In the genomic region with DNA sequence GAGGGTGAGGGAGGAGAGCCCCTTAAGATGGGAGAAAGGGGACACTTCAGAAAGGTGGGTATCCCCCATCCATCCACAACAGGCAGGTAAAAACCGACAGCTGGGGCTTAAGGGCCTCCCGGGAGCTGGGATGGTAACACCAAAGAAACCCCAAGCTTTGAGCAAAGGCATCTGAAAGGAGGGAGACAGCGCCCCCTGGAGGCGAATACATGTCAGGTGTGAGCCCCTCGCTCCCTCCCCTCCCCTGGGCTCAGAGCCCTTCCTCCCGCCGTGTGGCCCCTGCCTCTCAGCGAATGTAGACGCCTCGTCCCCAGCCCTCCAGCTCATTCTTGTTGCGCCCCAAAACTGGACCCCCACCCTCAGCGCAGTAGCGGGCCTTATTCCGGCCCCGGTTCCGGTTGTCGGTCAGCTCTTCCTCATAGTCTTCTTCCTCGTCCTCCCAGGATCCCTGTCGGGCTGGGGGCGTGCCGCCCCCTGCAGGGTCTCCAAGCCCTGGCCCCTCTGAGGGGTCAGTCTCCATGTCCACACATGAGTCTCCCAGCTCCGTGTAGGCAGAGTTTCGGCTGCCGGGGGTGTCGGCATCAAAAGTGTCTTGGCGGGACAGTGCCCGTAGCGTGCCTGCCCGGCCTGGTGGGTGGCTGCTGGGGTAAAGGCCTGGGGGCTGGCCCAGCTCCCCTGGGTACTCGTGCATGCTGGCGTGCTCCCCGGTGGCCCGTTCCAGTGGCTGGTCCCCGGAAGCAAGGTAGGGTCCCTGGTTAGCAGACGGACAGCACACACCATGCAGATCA, we compare ENCODE assay signal across 9 cellular contexts. TPM values are rescaled to one million over a fixed set of nuclear protein-coding genes. Genes with fewer than 3 reads are reported as not detected.
DNase-seq lines count a peak whose midpoint lies in the region; ATAC-seq, FAIRE-seq and TF ChIP-seq lines count a peak whose summit lies in the region.
"Had no signal": no experiment of that assay in that cellular context is flagged by ENCODE, and none has a peak within 500 bp of the region (broad histone marks: within the 10 kb centered on the region; RNA-seq: fewer than 3 reads in every experiment).

No MANE protein-coding gene starts in this region.

- H3K27ac ChIP-seq in Karpas-422 (ENCODE audit: low read length) (peak overlapping the region; percentile 80), SK-N-MC (no peak overlapping the region), cardiac muscle cell (no peak overlapping the region)

- no peaks in the 10 kb centered on the region for H3K27me3 ChIP-seq in Karpas-422 (ENCODE audit: low read length)
- H3K27me3 ChIP-seq in cardiac muscle cell = no peaks in the 10 kb centered on the region

- TF ChIP-seq CTCF in D721Med (IDR thresholded peaks at IDR 0.05; ENCODE audit: insufficient read depth, missing control alignments) (peak; percentile 93), cardiac muscle cell (IDR thresholded peaks at IDR 0.05; ENCODE audit: low read depth, low read length) (peak; percentile 81), retinal pigment epithelial cell (conservative IDR thresholded peaks at IDR 0.05; ENCODE audit: low read depth, low read length) (peak; percentile 87)

- no peak overlapping the region for H3K4me3 ChIP-seq in Karpas-422 (ENCODE audit: low read length)
- no peak overlapping the region for H3K4me3 ChIP-seq in SK-N-MC
- no peak overlapping the region for H3K4me3 ChIP-seq in cardiac muscle cell
- H3K4me3 ChIP-seq in retinal pigment epithelial cell (ENCODE audit: low read length) = no peak overlapping the region

- no peak overlapping the region for H3K27ac Mint-ChIP-seq in activated naive CD4-positive, alpha-beta T cell treated with anti-CD3 and anti-CD28 coated beads, Interleukin-2, amount 50 U/mL, for 72 hours

- DNase-seq in D721Med (ENCODE audit: insufficient read length, low spot score) (peak; percentile 96), Karpas-422 (peak; percentile 93), SK-N-MC (ENCODE audit: low read depth, low spot score) (peak; percentile 48), cardiac muscle cell (ENCODE audit: low read depth in 1 of 2, low spot score in 1 of 2) (peak; percentile 79 to 90), retinal pigment epithelial cell (ENCODE audit: low read depth) (no peak)
- DNase-seq in activated naive CD4-positive, alpha-beta T cell treated with anti-CD3 and anti-CD28 coated beads, Interleukin-2, amount 50 U/mL, for 72 hours (ENCODE audit: low spot score in 2 of 2) = peak in 1 of 2 donors; percentile 77

- H3K9me2 ChIP-seq in Karpas-422 (replicated peaks; ENCODE audit: insufficient read depth, low read length) = no peaks in the 10 kb centered on the region

- peak overlapping the region; percentile 32 for H3K9ac ChIP-seq in Karpas-422 (ENCODE audit: low read length)
- no peak overlapping the region for H3K9ac ChIP-seq in SK-N-MC (ENCODE audit: insufficient read length)

- peak; percentile 83 to 85 for ATAC-seq in activated naive CD4-positive, alpha-beta T cell treated with anti-CD3 and anti-CD28 coated beads, Interleukin-2, amount 50 U/mL, for 72 hours
- no peak for ATAC-seq in GM18520 (IDR thresholded peaks at IDR 0.05; ENCODE audit: unreplicated experiment)
- ATAC-seq in GM18502 (IDR thresholded peaks at IDR 0.05; ENCODE audit: poor library complexity, unreplicated experiment) = no peak

- H3K4me1 ChIP-seq in Karpas-422 (ENCODE audit: low read length) (peaks cover 46% of the 10 kb centered on the region), cardiac muscle cell (ENCODE audit: low read depth) (no peaks in the 10 kb centered on the region)

- H3K9me3 ChIP-seq in Karpas-422 (ENCODE audit: low read length) = no peaks in the 10 kb centered on the region
- no peaks in the 10 kb centered on the region for H3K9me3 ChIP-seq in SK-N-MC (ENCODE audit: low read depth, low read length)
- H3K9me3 ChIP-seq in cardiac muscle cell (ENCODE audit: low read depth) = no peaks in the 10 kb centered on the region

- H4K20me1 ChIP-seq in Karpas-422 (ENCODE audit: insufficient read depth, low read depth, low read length) = peaks cover 9% of the 10 kb centered on the region; the same call in 1 of the 2 replicates

- H3K36me3 ChIP-seq in Karpas-422 (ENCODE audit: insufficient read depth, low read length) = peaks cover 10% of the 10 kb centered on the region; the same call in 1 of the 2 replicates
- H3K36me3 ChIP-seq in SK-N-MC (ENCODE audit: insufficient read depth, low read length) = peaks cover 5% of the 10 kb centered on the region; the same call in 1 of the 2 replicates
- H3K36me3 ChIP-seq in cardiac muscle cell = no peaks in the 10 kb centered on the region

- peak overlapping the region; percentile 50 for H3K4me2 ChIP-seq in Karpas-422 (ENCODE audit: low read depth, low read length, poor library complexity, severe bottlenecking)

- no peaks in the 10 kb centered on the region for H3K9me3 Mint-ChIP-seq in activated naive CD4-positive, alpha-beta T cell treated with anti-CD3 and anti-CD28 coated beads, Interleukin-2, amount 50 U/mL, for 72 hours

- no peaks in the 10 kb centered on the region for H3K79me2 ChIP-seq in Karpas-422 (ENCODE audit: low read length)

- no peaks in the 10 kb centered on the region for H3K36me3 Mint-ChIP-seq in activated naive CD4-positive, alpha-beta T cell treated with anti-CD3 and anti-CD28 coated beads, Interleukin-2, amount 50 U/mL, for 72 hours

- H2AFZ ChIP-seq in Karpas-422 (ENCODE audit: low read length) = no peak overlapping the region

- FAIRE-seq in D721Med (lab: Jason Lieb, UNC) = no peak

RNA-seq across cellular contexts. Expression of gene ARL5C, which starts 9.1 kb away (rescaled TPM):
- total RNA-seq in Karpas-422 (2014; rRNA removed; shearing (Covaris generic); ENCODE audit: low replicate concordance) = not detected in 2 replicates
- under 1 TPM in 1 of 2 donors, not detected in 1; 0.25 TPM for total RNA-seq in activated naive CD4-positive, alpha-beta T cell treated with anti-CD3 and anti-CD28 coated beads, Interleukin-2, amount 50 U/mL, for 72 hours
- 0.12 TPM in 1 of 2 replicates, not detected in the other for total RNA-seq in cardiac muscle cell
- not detected in 2 replicates for polyA plus RNA-seq in cardiac muscle cell
- total RNA-seq: T-helper 2 cell treated with Interferon-gamma antibody and Interleukin-4, amounts not matched to agents 100 ng/mL and 5 ng/mL, for 36 hours had no signal

RNA-seq across cellular contexts. Expression of gene CACNB1, which starts 22.4 kb away (rescaled TPM):
- 9.1 and 13.6 TPM in 2 replicates for total RNA-seq in Karpas-422 (2014; rRNA removed; shearing (Covaris generic); ENCODE audit: low replicate concordance)
- 10 to 100 TPM; 15.0 to 26.6 TPM for total RNA-seq in activated naive CD4-positive, alpha-beta T cell treated with anti-CD3 and anti-CD28 coated beads, Interleukin-2, amount 50 U/mL, for 72 hours
- 17.3 and 27.6 TPM in 2 replicates for total RNA-seq in cardiac muscle cell
- 41.6 and 57.1 TPM in 2 replicates for polyA plus RNA-seq in cardiac muscle cell

RNA-seq across cellular contexts. Expression of gene PLXDC1, which starts 23.7 kb away (rescaled TPM):
- not detected in 2 replicates for total RNA-seq in Karpas-422 (2014; rRNA removed; shearing (Covaris generic); ENCODE audit: low replicate concordance)
- 10 to 100 TPM in 1 of 2 donors, 1 to 10 TPM in 1; 1.5 to 10.6 TPM for total RNA-seq in activated naive CD4-positive, alpha-beta T cell treated with anti-CD3 and anti-CD28 coated beads, Interleukin-2, amount 50 U/mL, for 72 hours
- total RNA-seq in cardiac muscle cell = 8.4 and 25.0 TPM in 2 replicates
- 6.3 and 6.6 TPM in 2 replicates for polyA plus RNA-seq in cardiac muscle cell

RNA-seq across cellular contexts. Expression of gene RPL19, which starts 25.0 kb away (rescaled TPM):
- total RNA-seq in Karpas-422 (2014; rRNA removed; shearing (Covaris generic); ENCODE audit: low replicate concordance) = 2,922 and 4,663 TPM in 2 replicates
- 1,000 to 10,000 TPM; 2,719 to 2,768 TPM for total RNA-seq in activated naive CD4-positive, alpha-beta T cell treated with anti-CD3 and anti-CD28 coated beads, Interleukin-2, amount 50 U/mL, for 72 hours
- total RNA-seq in cardiac muscle cell = 2,476 and 3,028 TPM in 2 replicates
- 761 and 822 TPM in 2 replicates for polyA plus RNA-seq in cardiac muscle cell

RNA-seq across cellular contexts. Expression of gene STAC2, which starts 50.6 kb away (rescaled TPM):
- not detected in 2 replicates for total RNA-seq in Karpas-422 (2014; rRNA removed; shearing (Covaris generic); ENCODE audit: low replicate concordance)
- total RNA-seq in activated naive CD4-positive, alpha-beta T cell treated with anti-CD3 and anti-CD28 coated beads, Interleukin-2, amount 50 U/mL, for 72 hours = not detected
- 0.21 and 0.56 TPM in 2 replicates for total RNA-seq in cardiac muscle cell
- 0.17 and 0.42 TPM in 2 replicates for polyA plus RNA-seq in cardiac muscle cell
- total RNA-seq: T-helper 2 cell treated with Interferon-gamma antibody and Interleukin-4, amounts not matched to agents 100 ng/mL and 5 ng/mL, for 36 hours had no signal

Comparison
In these comparisons a context has a peak if more than half of its experiments do, and no peak if none do; other contexts are left out.
1. ATAC-seq: peak in activated naive CD4-positive, alpha-beta T cell treated with anti-CD3 and anti-CD28 coated beads, Interleukin-2, amount 50 U/mL, for 72 hours (2 of 2); none in GM18520 (single experiment) and GM18502 (single experiment).
2. Peak in every context shown above with its lines, with median percentiles within 50 percentile points of each other: CTCF ChIP-seq.